8 cellular contexts compared by ENCODE assay signal in the genomic region with DNA sequence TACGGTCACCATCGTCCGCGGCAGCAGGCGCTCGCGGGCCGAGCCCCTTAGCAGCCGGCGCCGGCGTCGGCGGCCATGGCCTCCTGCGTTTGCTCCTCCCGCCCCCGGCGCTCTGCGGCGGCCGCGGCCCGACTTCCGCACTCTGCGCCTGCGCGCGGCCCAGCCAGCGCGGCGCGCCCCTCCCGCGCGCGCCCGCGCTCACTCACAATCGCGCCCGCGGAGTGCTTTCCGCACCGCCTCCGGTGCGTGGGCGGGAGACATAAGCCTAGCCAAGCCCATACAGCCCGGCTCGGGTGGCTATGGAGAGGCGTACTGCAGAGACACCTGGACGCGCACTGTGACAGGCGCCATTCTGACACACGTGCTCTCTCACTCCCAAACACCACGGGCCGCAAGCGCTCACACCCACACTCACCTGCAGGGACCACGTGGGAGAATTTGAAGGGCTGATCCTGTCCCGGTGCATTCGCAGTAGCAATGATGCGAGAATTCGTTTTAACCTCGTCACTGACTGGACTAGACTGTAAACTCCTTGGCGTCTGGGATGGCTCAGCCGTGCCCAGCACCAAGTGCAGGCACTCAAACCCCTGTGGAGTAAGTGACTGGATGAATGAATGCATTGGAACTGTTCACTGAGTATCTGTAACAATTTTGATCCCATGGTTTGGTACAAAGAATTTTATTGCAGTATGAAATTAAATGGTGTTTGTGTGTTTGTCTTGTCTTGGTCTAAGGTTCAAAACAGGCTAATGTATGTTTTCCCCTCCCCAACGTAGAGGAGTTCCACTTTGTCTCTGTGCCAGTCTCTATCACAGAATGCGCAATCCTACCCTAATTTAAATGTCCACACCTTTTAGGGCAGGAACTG. TPM values are rescaled to one million over a fixed set of nuclear protein-coding genes. Genes with fewer than 3 reads are reported as not detected.
DNase-seq lines count a peak whose midpoint lies in the region; ATAC-seq and TF ChIP-seq lines count a peak whose summit lies in the region.

A gene with protein sequence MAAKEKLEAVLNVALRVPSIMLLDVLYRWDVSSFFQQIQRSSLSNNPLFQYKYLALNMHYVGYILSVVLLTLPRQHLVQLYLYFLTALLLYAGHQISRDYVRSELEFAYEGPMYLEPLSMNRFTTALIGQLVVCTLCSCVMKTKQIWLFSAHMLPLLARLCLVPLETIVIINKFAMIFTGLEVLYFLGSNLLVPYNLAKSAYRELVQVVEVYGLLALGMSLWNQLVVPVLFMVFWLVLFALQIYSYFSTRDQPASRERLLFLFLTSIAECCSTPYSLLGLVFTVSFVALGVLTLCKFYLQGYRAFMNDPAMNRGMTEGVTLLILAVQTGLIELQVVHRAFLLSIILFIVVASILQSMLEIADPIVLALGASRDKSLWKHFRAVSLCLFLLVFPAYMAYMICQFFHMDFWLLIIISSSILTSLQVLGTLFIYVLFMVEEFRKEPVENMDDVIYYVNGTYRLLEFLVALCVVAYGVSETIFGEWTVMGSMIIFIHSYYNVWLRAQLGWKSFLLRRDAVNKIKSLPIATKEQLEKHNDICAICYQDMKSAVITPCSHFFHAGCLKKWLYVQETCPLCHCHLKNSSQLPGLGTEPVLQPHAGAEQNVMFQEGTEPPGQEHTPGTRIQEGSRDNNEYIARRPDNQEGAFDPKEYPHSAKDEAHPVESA (minus strand): TSS at position 116 of the 868 bp plus-strand sequence. CDS start 5,936 bp downstream, outside the sequence.

- H3K4me3 Mint-ChIP-seq in CD14-positive monocyte = peak within 1 kb of the TSS; percentile 96 to 100
- peak within 1 kb of the TSS; percentile 93 for H3K4me3 Mint-ChIP-seq in activated CD8-positive, alpha-beta T cell treated with anti-CD3 and anti-CD28 coated beads, Interleukin-2, amount 10 ng/mL, durations not matched to agents 7 days and 5 days
- peak within 1 kb of the TSS; percentile 99 for H3K4me3 Mint-ChIP-seq in memory B cell

- intact Hi-C loops in CD14-positive monocyte (cut with micrococcal nuclease) = loop anchor here (5.0 kb wide), 1 partner anchor 53 kb away; the partner anchor contains the start of gene UBLCP1 (in 2 of the 2)

- POLR2A ChIA-PET in activated CD8-positive, alpha-beta T cell treated with anti-CD3 and anti-CD28 coated beads, Interleukin-2, amount 10 ng/mL, durations not matched to agents 7 days and 5 days (lab: Charles Lee) = interaction anchor here (2.1 to 2.3 kb wide), 2 partner anchors 11 to 34 kb away, joined by 5 to 29 read pairs; no protein-coding TSS in a partner anchor

- H3K4me1 Mint-ChIP-seq in CD14-positive monocyte (peaks cover 63% of the 10 kb centered on the region), memory B cell (peaks cover 31% of the 10 kb centered on the region)
- H3K4me1 Mint-ChIP-seq in activated CD8-positive, alpha-beta T cell treated with anti-CD3 and anti-CD28 coated beads, Interleukin-2, amount 10 ng/mL, durations not matched to agents 7 days and 5 days (ENCODE audit: low read depth) = peaks cover 54% of the 10 kb centered on the region

- no peaks in the 10 kb centered on the region for H3K36me3 Mint-ChIP-seq in CD14-positive monocyte
- peaks cover 29% of the 10 kb centered on the region for H3K36me3 Mint-ChIP-seq in activated CD8-positive, alpha-beta T cell treated with anti-CD3 and anti-CD28 coated beads, Interleukin-2, amount 10 ng/mL, durations not matched to agents 7 days and 5 days (ENCODE audit: low read depth)
- H3K36me3 Mint-ChIP-seq in memory B cell = peaks cover 5% of the 10 kb centered on the region

- H3K9me3 Mint-ChIP-seq in CD14-positive monocyte (no peaks in the 10 kb centered on the region), memory B cell (no peaks in the 10 kb centered on the region)
- no peaks in the 10 kb centered on the region for H3K9me3 Mint-ChIP-seq in activated CD8-positive, alpha-beta T cell treated with anti-CD3 and anti-CD28 coated beads, Interleukin-2, amount 10 ng/mL, durations not matched to agents 7 days and 5 days (ENCODE audit: insufficient read depth)

- TF ChIP-seq CTCF in CD14-positive monocyte (IDR thresholded peaks at IDR 0.05) = no peak

- ATAC-seq in GM19372 (IDR thresholded peaks at IDR 0.05; ENCODE audit: low read depth, unreplicated experiment) (peak; percentile 70), HG03521 (IDR thresholded peaks at IDR 0.05; ENCODE audit: unreplicated experiment) (peak; percentile 74), memory B cell (ENCODE audit: low read depth) (peak; percentile 78)
- peak; percentile 80 for ATAC-seq in activated CD8-positive, alpha-beta T cell treated with anti-CD3 and anti-CD28 coated beads, Interleukin-2, amount 10 ng/mL, durations not matched to agents 7 days and 5 days

- CTCF ChIA-PET in activated CD8-positive, alpha-beta T cell treated with anti-CD3 and anti-CD28 coated beads, Interleukin-2, amount 10 ng/mL, durations not matched to agents 7 days and 5 days (lab: Charles Lee) = interaction anchor here (1.1 kb wide), 1 partner anchor 11 kb away, joined by 6 read pairs; no protein-coding TSS in a partner anchor

- peaks cover 0 to 4% (median 0%) of the 10 kb centered on the region in 3 donors for H3K27me3 Mint-ChIP-seq in CD14-positive monocyte (ENCODE audit: low read depth in 3 of 3)
- H3K27me3 Mint-ChIP-seq in activated CD8-positive, alpha-beta T cell treated with anti-CD3 and anti-CD28 coated beads, Interleukin-2, amount 10 ng/mL, durations not matched to agents 7 days and 5 days (ENCODE audit: low read depth) = no peaks in the 10 kb centered on the region
- no peaks in the 10 kb centered on the region for H3K27me3 Mint-ChIP-seq in memory B cell

- H3K27ac Mint-ChIP-seq in CD14-positive monocyte (peak within 1 kb of the TSS; percentile 88 to 97 (median 95)), memory B cell (peak within 1 kb of the TSS; percentile 98)
- H3K27ac Mint-ChIP-seq in activated CD8-positive, alpha-beta T cell treated with anti-CD3 and anti-CD28 coated beads, Interleukin-2, amount 10 ng/mL, durations not matched to agents 7 days and 5 days = peak within 1 kb of the TSS; percentile 97

- peak; percentile 79 for DNase-seq in CD14-positive monocyte (ENCODE audit: low spot score)
- DNase-seq in NCI-H82 treated with DMSO at 0.1 percent for 48 hours (lab: John Stamatoyannopoulos, UW; ENCODE audit: unreplicated experiment) = peak; percentile 27
- DNase-seq in activated CD8-positive, alpha-beta T cell treated with anti-CD3 and anti-CD28 coated beads, Interleukin-2, amount 10 ng/mL, durations not matched to agents 7 days and 5 days = peak; percentile 85
- DNase-seq in effector CD8-positive, alpha-beta T cell (lab: John Stamatoyannopoulos, UW) = peak; percentile 91
- DNase-seq in memory B cell (ENCODE audit: low spot score in 2 of 2) = peak; percentile 88 to 89
- peak; percentile 82 for DNase-seq in stimulated activated CD8-positive, alpha-beta memory T cell treated with anti-CD3 and anti-CD28 coated beads, Interleukin-12 subunit alpha, Interleukin-12 subunit beta, amount 100 ng/mL, for 24 hours (ENCODE audit: extremely low read depth)

RNA-seq across cellular contexts. Expression of the gene that starts here (rescaled TPM):
- polyA plus RNA-seq in CD14-positive monocyte = 10 to 100 TPM in 1 of 2 donors, 1 to 10 TPM in 1; 9.1 to 11.5 TPM
- total RNA-seq in activated CD8-positive, alpha-beta T cell treated with anti-CD3 and anti-CD28 coated beads, Interleukin-2, amount 10 ng/mL, durations not matched to agents 7 days and 5 days = 100 to 1,000 TPM; 140 to 143 TPM

Comparison
In these comparisons a context has a peak if more than half of its experiments do, and no peak if none do; other contexts are left out.
1. Peak in every context shown above with its lines: DNase-seq and ATAC-seq.
2. DNase-seq: peak in every context shown above with its lines; median percentile 91 in effector CD8-positive, alpha-beta T cell; 88 in memory B cell; 85 in activated CD8-positive, alpha-beta T cell treated with anti-CD3 and anti-CD28 coated beads, Interleukin-2, amount 10 ng/mL, durations not matched to agents 7 days and 5 days; 82 in stimulated activated CD8-positive, alpha-beta memory T cell treated with anti-CD3 and anti-CD28 coated beads, Interleukin-12 subunit alpha, Interleukin-12 subunit beta, amount 100 ng/mL, for 24 hours; 79 in CD14-positive monocyte; 27 in NCI-H82 treated with DMSO at 0.1 percent for 48 hours.